In the genomic region with DNA sequence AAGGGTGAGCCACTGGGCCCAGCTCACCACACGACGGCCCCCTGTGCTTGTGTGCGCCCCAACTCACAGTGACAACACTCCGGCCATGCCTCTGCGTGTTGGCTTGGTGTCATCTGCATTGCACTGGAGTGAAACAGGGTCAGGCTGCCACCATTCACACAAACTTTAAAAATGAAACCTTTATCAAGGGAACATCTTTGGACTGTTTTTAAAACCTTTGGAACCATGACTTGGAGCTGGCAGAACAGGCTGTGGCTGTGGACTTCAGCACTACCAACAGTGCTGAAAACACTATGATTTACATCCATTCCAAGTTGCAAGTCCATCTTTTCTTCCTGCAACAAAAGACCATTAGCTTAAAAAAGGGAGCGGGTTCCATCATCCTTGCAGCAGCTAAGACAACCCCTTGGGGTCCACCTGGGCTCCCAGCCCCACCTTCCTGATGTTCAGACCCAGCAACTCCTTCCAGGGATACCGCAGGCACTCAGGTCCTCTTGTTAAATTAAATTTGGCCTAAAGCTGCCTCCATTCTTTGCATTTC, we compare ENCODE assay signal across 17 cellular contexts. TPM values are rescaled to one million over a fixed set of nuclear protein-coding genes. Genes with fewer than 3 reads are reported as not detected.
DNase-seq lines count a peak whose midpoint lies in the region; ATAC-seq, FAIRE-seq and TF ChIP-seq lines count a peak whose summit lies in the region.
"Had no signal": no experiment of that assay in that cellular context is flagged by ENCODE, and none has a peak within 500 bp of the region (broad histone marks: within the 10 kb centered on the region; RNA-seq: fewer than 3 reads in every experiment).

No MANE protein-coding gene starts in this region.

- no peak for ATAC-seq in HepG2
- no peak for ATAC-seq in GM18870 (IDR thresholded peaks at IDR 0.05; ENCODE audit: unreplicated experiment)
- ATAC-seq: GM12878, GM23338, PC-3 had no signal

- peaks cover 32 to 40% of the 10 kb centered on the region in 2 donors for H3K36me3 Mint-ChIP-seq in CD14-positive monocyte

- TF ChIP-seq CTCF in liver (IDR thresholded peaks at IDR 0.05; ENCODE audit: low read depth, low read length, missing input control) (no peak), HepG2 (CRISPR knock-in tag; IDR thresholded peaks at IDR 0.05) (no peak), CD14-positive monocyte (IDR thresholded peaks at IDR 0.05) (no peak)

- POLR2A ChIA-PET in HepG2 (lab: Yijun Ruan, JAX) = no interaction called here

- no peak overlapping the region for H2AFZ ChIP-seq in HepG2 (ENCODE audit: low read length)
- H2AFZ ChIP-seq: GM23338 had no signal

- H3K27me3 Mint-ChIP-seq in CD14-positive monocyte (ENCODE audit: low read depth in 3 of 3) = peaks cover 3 to 10% (median 8%) of the 10 kb centered on the region in 3 donors

- no peaks in the 10 kb centered on the region for H3K4me1 Mint-ChIP-seq in CD14-positive monocyte
- H3K4me1 Mint-ChIP-seq: GM23338 had no signal

- no peak overlapping the region for H3K4me3 Mint-ChIP-seq in CD14-positive monocyte
- H3K4me3 Mint-ChIP-seq: GM23338 had no signal

- no TSS peak for BruUV-seq in HepG2 (replicated peaks; lab: Mats Ljungman, UMichigan)

- TF ChIP-seq RAD21 in liver (IDR thresholded peaks at IDR 0.05) (peak in 1 of 2 donors; percentile 14), HepG2 (CRISPR knock-in tag; IDR thresholded peaks at IDR 0.05) (no peak)

- TF ChIP-seq EP300 in HepG2 (IDR thresholded peaks at IDR 0.05; ENCODE audit: low read depth in 2 of 2, low read length in 2 of 2) (no peak), HepG2 (CRISPR knock-in tag; IDR thresholded peaks at IDR 0.05; ENCODE audit: borderline replicate concordance) (no peak)

- H3K9me3 ChIP-seq in liver (ENCODE audit: control insufficient read depth in 4 of 4, low read length in 3 of 4) = no peaks in the 10 kb centered on the region
- H3K9me3 ChIP-seq in HepG2 (ENCODE audit: low read length) = no peaks in the 10 kb centered on the region
- H3K9me3 ChIP-seq in duodenal mucosa (ENCODE audit: control insufficient read depth in 1 of 2, low read length in 2 of 2) = no peaks in the 10 kb centered on the region
- H3K9me3 ChIP-seq: BE2C had no signal

- H3K27ac Mint-ChIP-seq in CD14-positive monocyte = no peak overlapping the region
- H3K27ac Mint-ChIP-seq: GM23338 had no signal

- 0 out of 2 replicates have a peak, but pooled peaks cover 3% of the 10 kb centered on the region for H4K20me1 ChIP-seq in HepG2 (ENCODE audit: insufficient read depth, low read length)

- TF ChIP-seq POLR2A in HepG2 (IDR thresholded peaks at IDR 0.05; ENCODE audit: insufficient read depth in 1 of 2, low read depth in 2 of 2, low read length in 2 of 2) = no peak

- H3K79me2 ChIP-seq in HepG2 (ENCODE audit: insufficient read depth, low read length) = no peaks in the 10 kb centered on the region

- CTCF ChIA-PET in HepG2 (lab: Yijun Ruan, JAX; ENCODE audit: low intra/inter-chr PET ratio, low total read pairs) = no interaction called here

- DNase-seq in HepG2 (ENCODE audit: low spot score) = no peak
- DNase-seq in mesenteric fat pad (ENCODE audit: low spot score) = peak; percentile 65
- DNase-seq in CD14-positive monocyte (ENCODE audit: low spot score) = no peak
- no peak for DNase-seq in AML-193 (lab: John Stamatoyannopoulos, UW)
- DNase-seq: BE2C, KG1, NCI-H1092, NCI-H1694 treated with DMSO at 0.1 percent for 48 hours, NCI-H345, PC-3 had no signal

- H3K4me2 ChIP-seq in HepG2 (ENCODE audit: low read depth, low read length) = no peak overlapping the region
- H3K4me2 ChIP-seq: GM23338 had no signal

- H3K9ac ChIP-seq in liver (ENCODE audit: low read depth in 1 of 2, low read length in 2 of 2) (no peak overlapping the region), HepG2 (ENCODE audit: insufficient read depth, low read depth, low read length) (no peak overlapping the region), duodenal mucosa (ENCODE audit: low read depth in 1 of 2, low read length in 2 of 2) (peak overlapping the region; percentile 4 to 25)

- H3K27ac ChIP-seq in liver (ENCODE audit: low read depth in 1 of 2, low read length in 2 of 2) (peak overlapping the region; percentile 64 to 82), HepG2 (ENCODE audit: extremely low read length, insufficient read depth, low read length) (no peak overlapping the region), duodenal mucosa (ENCODE audit: low read depth, low read length) (no peak overlapping the region)
- H3K27ac ChIP-seq: SK-N-MC had no signal

- H3K4me3 ChIP-seq in liver (ENCODE audit: low read depth in 1 of 3, low read length in 3 of 3) = no peak overlapping the region
- H3K4me3 ChIP-seq in HepG2 (replicated peaks in 1 of 3; ENCODE audit: insufficient read depth in 1 of 3, low read depth in 2 of 3, low read length in 3 of 3) = no peak overlapping the region
- H3K4me3 ChIP-seq in duodenal mucosa (ENCODE audit: low read depth in 1 of 2, low read length in 2 of 2) = peak overlapping the region; percentile 33 to 44
- H3K4me3 ChIP-seq: GM12878, GM23338, SK-N-MC had no signal

- H3K4me1 ChIP-seq in liver (ENCODE audit: control insufficient read depth in 4 of 4, insufficient read depth in 4 of 4, low read length in 3 of 4) = peaks cover 2 to 15% (median 10%) of the 10 kb centered on the region in 4 donors
- peaks cover 28% of the 10 kb centered on the region for H3K4me1 ChIP-seq in HepG2 (ENCODE audit: insufficient read depth, low read length)
- peaks cover 4 to 21% of the 10 kb centered on the region in 2 donors for H3K4me1 ChIP-seq in duodenal mucosa (ENCODE audit: control insufficient read depth in 1 of 2, insufficient read depth in 2 of 2, low read length in 2 of 2)
- H3K4me1 ChIP-seq: BE2C had no signal

- WGBS in liver = 61% methylated on average over 7 of the region's 7 CpGs
- WGBS in HepG2 (ENCODE audit: low lambda C conversion rate) = 89% methylated on average over 7 of the region's 7 CpGs

- FAIRE-seq in HepG2 (lab: Jason Lieb, UNC) = no peak
- FAIRE-seq: GM12878, GM18507 had no signal

- intact Hi-C loops in HepG2 (cut with micrococcal nuclease; ENCODE audit: unreplicated experiment) (no loop called here), CD14-positive monocyte (cut with micrococcal nuclease) (loop anchor here in 1 of 2 donors (10.0 kb wide), 1 partner anchor 97 kb away; no protein-coding TSS in a partner anchor)

- peaks cover 0 to 1% (median 0%) of the 10 kb centered on the region in 7 donors for H3K9me3 Mint-ChIP-seq in CD14-positive monocyte

- H3K36me3 ChIP-seq in liver (ENCODE audit: control insufficient read depth in 4 of 4, insufficient read depth in 3 of 4, low read depth in 1 of 4, low read length in 3 of 4) (peaks cover 12 to 25% (median 14%) of the 10 kb centered on the region in 4 donors), HepG2 (replicated peaks in 1 of 2; ENCODE audit: control insufficient read depth in 1 of 2, insufficient read depth in 2 of 2, low read length in 2 of 2) (peaks cover 10 to 31% of the 10 kb centered on the region in 2 experiments), duodenal mucosa (ENCODE audit: control insufficient read depth in 1 of 2, insufficient read depth in 2 of 2, low read length in 2 of 2) (peaks cover 5 to 34% of the 10 kb centered on the region in 2 donors)

- no peaks in the 10 kb centered on the region for H3K27me3 ChIP-seq in liver (ENCODE audit: control insufficient read depth in 4 of 4, insufficient read depth in 4 of 4, low read length in 3 of 4)
- H3K27me3 ChIP-seq in HepG2 (ENCODE audit: control insufficient read depth in 1 of 2, insufficient read depth in 2 of 2, low read length in 2 of 2) = peaks cover 9 to 26% of the 10 kb centered on the region in 2 experiments; a peak in 4 of 5 replicates
- H3K27me3 ChIP-seq in duodenal mucosa (ENCODE audit: control insufficient read depth in 1 of 2, insufficient read depth in 2 of 2, low read length in 2 of 2) = peaks cover 10 to 14% of the 10 kb centered on the region in 2 donors
- H3K27me3 ChIP-seq: BE2C had no signal

- in situ Hi-C loops in HepG2 (cut with HindIII; ENCODE audit: extremely low pct_ligation_motif_present, low pct_unique_long_range_greater_than_20kb) = no loop called here

TF ChIP-seq in liver, 16 proteins besides CTCF, POLR2A, EP300 and RAD21 (continues in another document):
- TF ChIP-seq SP1 (IDR thresholded peaks at IDR 0.05) = peak; percentile 87
- peak in 1 of 2 donors; percentile 9 for TF ChIP-seq JUND (IDR thresholded peaks at IDR 0.05)
- TF ChIP-seq RXRA (IDR thresholded peaks at IDR 0.05) = peak; percentile 69 to 70
- TF ChIP-seq HNF4G (IDR thresholded peaks at IDR 0.05) = peak; percentile 80
- TF ChIP-seq FOXA2 (IDR thresholded peaks at IDR 0.05) = peak; percentile 9

TF ChIP-seq in HepG2, 621 proteins besides CTCF, POLR2A, EP300 and RAD21 (continues in another document):
- no peak for TF ChIP-seq ZMYM2 (CRISPR knock-in tag; IDR thresholded peaks at IDR 0.05)

RNA-seq across cellular contexts. Expression of a gene that starts 25.6 kb away (rescaled TPM):
- total RNA-seq in liver (10 to 100 TPM in 1 of 2 donors, 1 to 10 TPM in 1; 7.4 to 15.6 TPM), HepG2 (2016; rRNA removed; fragmentation: Illumina TruSeq; extraction: Trizol) (9.8 and 24.0 TPM in 2 replicates), mesenteric fat pad (29.6 TPM)
- polyA plus RNA-seq in liver (1 to 10 TPM; 3.3 to 8.4 TPM), HepG2 (2011; rRNA removed) (21.7 and 22.8 TPM in 2 replicates), CD14-positive monocyte (1 to 10 TPM; 1.8 to 2.8 TPM)
- total RNA-seq in HepG2 (2016; cell fraction: cytosol; rRNA removed; fragmentation: Illumina TruSeq; extraction: Trizol; ENCODE audit: low read depth) = 2.9 and 4.1 TPM in 2 replicates
- 8.5 and 20.1 TPM in 2 replicates for total RNA-seq in HepG2 (2016; cell fraction: insoluble cytoplasmic fraction; rRNA removed; fragmentation: Illumina TruSeq; extraction: Trizol)
- total RNA-seq in HepG2 (2016; cell fraction: membrane; rRNA removed; fragmentation: Illumina TruSeq; extraction: Trizol) = 7.7 and 7.9 TPM in 2 replicates
- 29.0 and 30.4 TPM in 2 replicates for total RNA-seq in HepG2 (2016; cell fraction: nucleus; rRNA removed; fragmentation: Illumina TruSeq; extraction: Trizol)
- 14.9 and 16.0 TPM in 2 replicates for polyA plus RNA-seq in HepG2 (2011; cell fraction: cytosol; rRNA removed)
- polyA plus RNA-seq in HepG2 (2011; cell fraction: nucleus; rRNA removed) = 67.0 and 84.3 TPM in 2 replicates
- polyA plus RNA-seq in HepG2 (2012) = 25.3 and 34.5 TPM in 2 replicates
- polyA plus RNA-seq in HepG2 (2016; cell fraction: cytosol; fragmentation: Illumina TruSeq; extraction: Trizol; ENCODE audit: low read depth) = 3.3 and 3.7 TPM in 2 replicates
- polyA plus RNA-seq in HepG2 (2016; cell fraction: insoluble cytoplasmic fraction; fragmentation: Illumina TruSeq; extraction: Trizol; ENCODE audit: low read depth) = 7.8 and 10.0 TPM in 2 replicates
- polyA plus RNA-seq in HepG2 (2016; cell fraction: membrane; fragmentation: Illumina TruSeq; extraction: Trizol; ENCODE audit: low read depth) = 6.3 and 6.9 TPM in 2 replicates
- 66.5 TPM in 2 replicates for polyA plus RNA-seq in HepG2 (2016; cell fraction: nucleus; fragmentation: Illumina TruSeq; extraction: Trizol; ENCODE audit: insufficient read depth, low read depth)
- polyA minus RNA-seq in HepG2 (2011; rRNA and poly(A)+ RNA removed; ENCODE audit: low replicate concordance) = 10.4 and 14.1 TPM in 2 replicates
- polyA minus RNA-seq in HepG2 (2011; cell fraction: cytosol; rRNA and poly(A)+ RNA removed) = 8.6 and 9.1 TPM in 2 replicates
- 22.9 and 23.1 TPM in 2 replicates for polyA minus RNA-seq in HepG2 (2011; cell fraction: nucleus; rRNA and poly(A)+ RNA removed)

Comparison
In these comparisons a context has a peak if more than half of its experiments do, and no peak if none do; other contexts are left out.
1. H3K27ac ChIP-seq: peak in liver (2 of 2); none in HepG2 (single experiment) and duodenal mucosa (single experiment).
2. H3K4me3 ChIP-seq: peak in duodenal mucosa (2 of 2); none in liver (0 of 3) and HepG2 (0 of 3).
3. H3K9ac ChIP-seq: peak in duodenal mucosa (2 of 2); none in liver (0 of 2) and HepG2 (single experiment).